In genomic region chr15:101008158-101009139, GRCh38 we compare ENCODE assay signal across 8 cellular contexts.
DNase-seq lines count a peak whose midpoint lies in the region; ATAC-seq and TF ChIP-seq lines count a peak whose summit lies in the region.

No MANE protein-coding gene starts in this region.

- H3K27ac ChIP-seq in Peyer's patch (peak overlapping the region in 1 of 4 donors; percentile 48), neural progenitor cell (no peak overlapping the region)

- TF ChIP-seq CTCF in Peyer's patch (IDR thresholded peaks at IDR 0.05): peak; percentile 86 to 99 (median 94)
- TF ChIP-seq CTCF in foreskin fibroblast (IDR thresholded peaks at IDR 0.05; ENCODE audit: low read depth, low read length): peak; percentile 68
- peak; percentile 95 for TF ChIP-seq CTCF in neural progenitor cell (IDR thresholded peaks at IDR 0.05)

- H3K27me3 Mint-ChIP-seq in activated T-helper 2 cell treated with anti-CD3 and anti-CD28 coated beads, Interferon-gamma antibody, Interleukin-2, Interleukin-4, amounts not matched to agents 10 μg/mL and 5 μg/mL and 100 μg/mL, durations not matched to agents 14 hours and 24 hours and 36 hours (ENCODE audit: low read depth): peaks cover 8% of the 10 kb centered on the region
- peaks cover 17% of the 10 kb centered on the region for H3K27me3 Mint-ChIP-seq in neural progenitor cell (ENCODE audit: insufficient read depth, low read depth)
- H3K27me3 Mint-ChIP-seq in stimulated activated naive CD8-positive, alpha-beta T cell treated with anti-CD3 and anti-CD28 coated beads, Interleukin-15, amount 100 ng/mL, for 72 hours: peaks cover 21% of the 10 kb centered on the region

- H3K4me3 Mint-ChIP-seq in activated T-helper 2 cell treated with anti-CD3 and anti-CD28 coated beads, Interferon-gamma antibody, Interleukin-2, Interleukin-4, amounts not matched to agents 10 μg/mL and 5 μg/mL and 100 μg/mL, durations not matched to agents 14 hours and 24 hours and 36 hours (ENCODE audit: low read depth): peak overlapping the region; percentile 86
- peak overlapping the region; percentile 84 for H3K4me3 Mint-ChIP-seq in neural progenitor cell
- peak overlapping the region; percentile 87 for H3K4me3 Mint-ChIP-seq in stimulated activated naive CD8-positive, alpha-beta T cell treated with anti-CD3 and anti-CD28 coated beads, Interleukin-15, amount 100 ng/mL, for 72 hours

- H3K4me2 ChIP-seq in neural progenitor cell: peak overlapping the region; percentile 83

- H3K9ac ChIP-seq in neural progenitor cell: no peak overlapping the region

- H3K9me3 Mint-ChIP-seq in activated T-helper 2 cell treated with anti-CD3 and anti-CD28 coated beads, Interferon-gamma antibody, Interleukin-2, Interleukin-4, amounts not matched to agents 10 μg/mL and 5 μg/mL and 100 μg/mL, durations not matched to agents 14 hours and 24 hours and 36 hours: no peaks in the 10 kb centered on the region
- peaks cover 20% of the 10 kb centered on the region for H3K9me3 Mint-ChIP-seq in neural progenitor cell
- H3K9me3 Mint-ChIP-seq in stimulated activated naive CD8-positive, alpha-beta T cell treated with anti-CD3 and anti-CD28 coated beads, Interleukin-15, amount 100 ng/mL, for 72 hours: no peaks in the 10 kb centered on the region

- H3K4me1 Mint-ChIP-seq in activated T-helper 2 cell treated with anti-CD3 and anti-CD28 coated beads, Interferon-gamma antibody, Interleukin-2, Interleukin-4, amounts not matched to agents 10 μg/mL and 5 μg/mL and 100 μg/mL, durations not matched to agents 14 hours and 24 hours and 36 hours (ENCODE audit: low read depth): peaks cover 14% of the 10 kb centered on the region
- H3K4me1 Mint-ChIP-seq in neural progenitor cell: peaks cover 19% of the 10 kb centered on the region
- peaks cover 24% of the 10 kb centered on the region for H3K4me1 Mint-ChIP-seq in stimulated activated naive CD8-positive, alpha-beta T cell treated with anti-CD3 and anti-CD28 coated beads, Interleukin-15, amount 100 ng/mL, for 72 hours

- H3K27ac Mint-ChIP-seq in activated T-helper 2 cell treated with anti-CD3 and anti-CD28 coated beads, Interferon-gamma antibody, Interleukin-2, Interleukin-4, amounts not matched to agents 10 μg/mL and 5 μg/mL and 100 μg/mL, durations not matched to agents 14 hours and 24 hours and 36 hours: no peak overlapping the region
- H3K27ac Mint-ChIP-seq in neural progenitor cell: peak overlapping the region; percentile 64
- peak overlapping the region; percentile 60 to 61 for H3K27ac Mint-ChIP-seq in stimulated activated naive CD8-positive, alpha-beta T cell treated with anti-CD3 and anti-CD28 coated beads, Interleukin-15, amount 100 ng/mL, for 72 hours

- H3K36me3 ChIP-seq in Peyer's patch: peaks cover 0 to 30% (median 0%) of the 10 kb centered on the region in 3 donors
- no peaks in the 10 kb centered on the region for H3K36me3 ChIP-seq in neural progenitor cell

- peak; percentile 54 for DNase-seq in DMS153 treated with DMSO at 0.1 percent for 48 hours (lab: John Stamatoyannopoulos, UW; ENCODE audit: unreplicated experiment)
- peak; percentile 62 for DNase-seq in Jurkat, Clone E6-1 (ENCODE audit: low read depth, low spot score)
- DNase-seq in Peyer's patch: peak; percentile 79 to 94 (median 92)
- DNase-seq in activated T-helper 2 cell treated with anti-CD3 and anti-CD28 coated beads, Interferon-gamma antibody, Interleukin-2, Interleukin-4, amounts not matched to agents 10 μg/mL and 5 μg/mL and 100 μg/mL, durations not matched to agents 14 hours and 24 hours and 36 hours (ENCODE audit: low spot score): peak; percentile 77
- peak in 1 of 2 donors; percentile 27 for DNase-seq in foreskin fibroblast
- peak; percentile 92 for DNase-seq in neural progenitor cell (ENCODE audit: low spot score)
- peak; percentile 83 to 88 for DNase-seq in stimulated activated naive CD8-positive, alpha-beta T cell treated with anti-CD3 and anti-CD28 coated beads, Interleukin-15, amount 100 ng/mL, for 72 hours

- H2AFZ ChIP-seq in neural progenitor cell (replicated peaks): peak overlapping the region; percentile 85

- no peaks in the 10 kb centered on the region for H4K20me1 ChIP-seq in neural progenitor cell (ENCODE audit: low read depth)

- H3K27me3 ChIP-seq in Peyer's patch (no peaks in the 10 kb centered on the region), neural progenitor cell (peaks cover 17% of the 10 kb centered on the region)

- H3K4me1 ChIP-seq in Peyer's patch (peaks cover 0 to 17% (median 5%) of the 10 kb centered on the region in 4 donors), neural progenitor cell (peaks cover 8% of the 10 kb centered on the region)

- no peaks in the 10 kb centered on the region for H3K79me2 ChIP-seq in neural progenitor cell (ENCODE audit: low read depth)

- H3F3A ChIP-seq in neural progenitor cell (ENCODE audit: low read depth): peaks cover 7% of the 10 kb centered on the region

- peak; percentile 85 for ATAC-seq in GM21619 (IDR thresholded peaks at IDR 0.05; ENCODE audit: unreplicated experiment)
- ATAC-seq in stimulated activated naive CD8-positive, alpha-beta T cell treated with anti-CD3 and anti-CD28 coated beads, Interleukin-15, amount 100 ng/mL, for 72 hours: peak; percentile 90

- H3K4me3 ChIP-seq in Jurkat, Clone E6-1 (ENCODE audit: low read length): peak overlapping the region; percentile 78
- H3K4me3 ChIP-seq in Peyer's patch (peak overlapping the region; percentile 36 to 63 (median 48)), foreskin fibroblast (ENCODE audit: low read depth in 1 of 2, low read length in 2 of 2) (no peak overlapping the region), neural progenitor cell (peak overlapping the region; percentile 52)

- intact Hi-C loops in activated T-helper 2 cell treated with anti-CD3 and anti-CD28 coated beads, Interferon-gamma antibody, Interleukin-2, Interleukin-4, amounts not matched to agents 10 μg/mL and 5 μg/mL and 100 μg/mL, durations not matched to agents 14 hours and 24 hours and 36 hours (cut with micrococcal nuclease): no loop called here

- TF ChIP-seq POLR2A in Peyer's patch (IDR thresholded peaks at IDR 0.05): no peak

- H3K9me3 ChIP-seq in Peyer's patch (no peaks in the 10 kb centered on the region), neural progenitor cell (ENCODE audit: low read depth) (no peaks in the 10 kb centered on the region)

- no peaks in the 10 kb centered on the region for H3K36me3 Mint-ChIP-seq in activated T-helper 2 cell treated with anti-CD3 and anti-CD28 coated beads, Interferon-gamma antibody, Interleukin-2, Interleukin-4, amounts not matched to agents 10 μg/mL and 5 μg/mL and 100 μg/mL, durations not matched to agents 14 hours and 24 hours and 36 hours (ENCODE audit: low read depth)
- H3K36me3 Mint-ChIP-seq in neural progenitor cell: peaks cover 2% of the 10 kb centered on the region

Comparison
In these comparisons a context has a peak if more than half of its experiments do, and no peak if none do; other contexts are left out.
1. H3K4me3 ChIP-seq: peak in Jurkat, Clone E6-1 (single experiment), Peyer's patch (4 of 4) and neural progenitor cell (single experiment); none in foreskin fibroblast (0 of 2).
2. Peak in every context shown above with its lines, with median percentiles within 50 percentile points of each other: CTCF ChIP-seq and H3K4me3 Mint-ChIP-seq.